In genomic region chr2:37180006-37180639, GRCh38 we compare ENCODE assay signal across 1 cellular context.
A peak's percentile ranks its signal among the peaks of the same experiment; 100 is the strongest.
TF ChIP-seq lines count a peak whose summit lies in the region.

No MANE protein-coding gene starts in this region.

TF ChIP-seq in GM12878, 131 proteins besides CTCF, POLR2A, EP300 and RAD21:
- TF ChIP-seq RUNX3 (IDR thresholded peaks at IDR 0.05; ENCODE audit: low read length) (peak; percentile 37; the same call in 1 of the 2 replicates), BMI1 (IDR thresholded peaks at IDR 0.05; ENCODE audit: borderline replicate concordance) (no peak)
